ENCODE assay signal across 1 cellular context in the genomic region with DNA sequence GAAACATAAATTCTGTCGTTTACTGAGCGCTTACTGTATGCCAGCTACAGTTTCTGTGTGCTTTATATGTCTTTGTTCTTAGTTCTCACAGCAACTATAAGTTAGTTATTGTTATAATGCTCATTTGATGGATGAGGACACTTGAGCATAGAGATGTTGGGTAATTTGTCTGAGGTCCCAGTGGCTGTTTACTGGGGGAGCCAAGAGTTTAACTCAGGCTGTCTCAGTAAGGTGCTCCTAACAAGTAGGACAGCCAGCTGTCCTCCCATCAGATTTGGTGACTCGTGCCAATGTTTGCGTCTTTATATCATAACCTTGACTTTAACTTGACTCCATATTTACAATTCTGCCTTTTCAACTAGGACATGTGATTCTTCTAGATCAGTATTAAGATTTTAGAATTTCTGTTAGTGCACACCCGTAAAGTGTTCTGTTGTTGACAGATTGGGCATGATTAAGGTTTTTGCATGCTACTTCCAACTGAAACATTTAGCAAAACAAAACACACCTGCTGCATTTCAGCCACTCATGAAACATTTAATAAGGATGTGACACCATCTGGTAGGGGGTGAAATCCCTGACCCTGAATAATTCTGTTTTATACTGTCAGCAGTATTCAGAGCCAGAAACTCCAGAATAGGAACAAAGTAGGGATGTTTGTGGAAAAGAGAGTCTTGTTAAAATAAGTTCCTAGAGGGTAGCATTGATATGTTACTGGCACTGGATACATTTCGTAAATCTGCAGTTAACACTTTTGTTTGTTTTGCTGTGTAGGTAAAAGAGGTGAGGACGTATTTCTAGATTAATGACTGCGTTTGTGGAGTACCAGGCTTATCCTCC.
TF ChIP-seq lines count a peak whose summit lies in the region.

No MANE protein-coding gene starts in this region.

TF ChIP-seq in H1, 55 proteins besides CTCF, POLR2A, EP300 and RAD21:
- TF ChIP-seq TEAD4 (IDR thresholded peaks at IDR 0.05; ENCODE audit: low read depth, low read length) (no peak), YY1 (IDR thresholded peaks at IDR 0.05; ENCODE audit: low read depth, low read length) (no peak), RNF2 (IDR thresholded peaks at IDR 0.05; ENCODE audit: borderline replicate concordance, low read depth, low read length, missing control alignments, poor library complexity, severe bottlenecking) (no peak), EZH2 (IDR thresholded peaks at IDR 0.05; ENCODE audit: low read depth, low read length, severe bottlenecking) (no peak), ASH2L (IDR thresholded peaks at IDR 0.05; ENCODE audit: low read length) (no peak), GTF2F1 (IDR thresholded peaks at IDR 0.05; ENCODE audit: borderline replicate concordance, low read depth, low read length) (no peak), SIX5 (IDR thresholded peaks at IDR 0.05; ENCODE audit: low read depth, low read length) (no peak), CBX5 (IDR thresholded peaks at IDR 0.05; ENCODE audit: low read depth, low read length) (no peak), MAX (IDR thresholded peaks at IDR 0.05) (no peak), KDM1A (IDR thresholded peaks at IDR 0.05; ENCODE audit: borderline replicate concordance, low read length) (no peak), SUZ12 (IDR thresholded peaks at IDR 0.05; ENCODE audit: low read length) (no peak)
